Comparison of ENCODE assay signal across 23 cellular contexts in the genomic region with DNA sequence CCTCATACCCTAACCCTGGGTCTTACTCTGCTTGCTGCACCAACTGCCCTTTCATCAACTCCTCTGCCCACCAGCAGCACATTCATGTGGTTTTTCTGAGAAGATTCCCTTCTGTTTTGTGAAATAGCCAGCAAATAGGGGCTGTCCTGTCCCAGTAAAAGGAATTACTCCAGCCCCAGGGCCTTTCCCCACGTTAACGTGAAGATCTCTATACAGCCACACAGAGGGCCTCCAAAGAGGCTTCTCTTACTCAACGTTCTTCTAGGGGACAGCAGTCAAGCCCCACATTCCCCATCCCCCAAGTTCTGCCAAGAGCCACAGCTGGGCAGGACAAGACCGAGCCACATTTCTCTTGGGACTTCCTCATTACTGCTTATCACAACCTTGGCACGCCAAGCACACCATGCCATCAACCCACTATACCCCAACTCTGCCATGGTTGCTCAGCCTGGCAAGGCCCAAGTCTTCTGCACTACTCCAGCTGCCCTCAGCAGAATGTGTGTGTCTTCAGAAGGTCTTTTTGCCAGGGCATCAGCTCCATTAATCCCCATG. TPM values are rescaled to one million over a fixed set of nuclear protein-coding genes. Genes with fewer than 3 reads are reported as not detected.
A peak's percentile ranks its signal among the peaks of the same experiment; 100 is the strongest.
DNase-seq lines count a peak whose midpoint lies in the region; ATAC-seq and TF ChIP-seq lines count a peak whose summit lies in the region.
"Had no signal": no experiment of that assay in that cellular context is flagged by ENCODE, and none has a peak within 500 bp of the region (broad histone marks: within the 10 kb centered on the region; RNA-seq: fewer than 3 reads in every experiment).

No MANE protein-coding gene starts in this region.

- ATAC-seq in heart left ventricle (no peak), left ventricle myocardium superior (no peak), body of pancreas (no peak), GM18519 (IDR thresholded peaks at IDR 0.05; ENCODE audit: low FRiP score, unreplicated experiment) (no peak)
- ATAC-seq: CD8-positive, alpha-beta T cell; effector memory CD8-positive, alpha-beta T cell; HCT116 had no signal

- intact Hi-C loops in heart left ventricle (cut with DNase I), result loop anchor here in 2 of 10 donors (5.0 to 10.0 kb wide), 2 partner anchors 68 to 71 kb away; no protein-coding TSS in a partner anchor
- intact Hi-C loops in left ventricle myocardium superior (cut with micrococcal nuclease), result no loop called here
- intact Hi-C loops in body of pancreas (cut with DNase I), result no loop called here
- intact Hi-C loops in uterus (cut with DNase I; ENCODE audit: low total_unique reads), result no loop called here

- TF ChIP-seq POLR2A in heart left ventricle (IDR thresholded peaks at IDR 0.05) (no peak), body of pancreas (IDR thresholded peaks at IDR 0.05) (no peak), uterus (IDR thresholded peaks at IDR 0.05) (no peak)

- H3K27ac Mint-ChIP-seq in neural crest cell (ENCODE audit: unreplicated experiment), result peak overlapping the region; percentile 75
- H3K27ac Mint-ChIP-seq: activated T-helper 2 cell treated with anti-CD3 and anti-CD28 coated beads, Interferon-gamma antibody, Interleukin-2, Interleukin-4, amounts not matched to agents 10 μg/mL and 5 μg/mL and 100 μg/mL, durations not matched to agents 14 hours and 24 hours and 36 hours; CD8-positive, alpha-beta T cell; effector memory CD8-positive, alpha-beta T cell; T-helper 1 cell treated with Interleukin-12 subunit alpha and Interleukin-12 subunit beta and Interleukin-4 antibody, amounts not matched to agents 30 μg/mL and 1 μg/mL, for 36 hours had no signal

- DNase-seq in heart left ventricle, result no peak
- DNase-seq in left ventricle myocardium superior, result no peak
- DNase-seq in body of pancreas, result no peak
- no peak for DNase-seq in neural crest cell (ENCODE audit: low read depth, low spot score)
- DNase-seq in uterus, result no peak
- DNase-seq in HPDE6-E6E7 (ENCODE audit: extremely low spot score), result no peak
- DNase-seq in NCI-H2196 treated with DMSO at 0.1 percent for 48 hours (lab: John Stamatoyannopoulos, UW; ENCODE audit: unreplicated experiment), result no peak
- DNase-seq: CD8-positive, alpha-beta T cell; central memory CD4-positive, alpha-beta T cell; DMS79 treated with DMSO at 0.1 percent for 48 hours; effector memory CD8-positive, alpha-beta T cell; left cardiac atrium; NCI-H1417; NCI-H2171 treated with DMSO at 0.1 percent for 48 hours; NCI-H748 treated with DMSO at 0.1 percent for 48 hours; spleen; transverse colon had no signal

- WGBS in heart left ventricle, 4 donors, result 75 to 80% (median 76%) methylated on average over 5 of the region's 5 CpGs
- 61 to 83% methylated on average over 5 of the region's 5 CpGs for WGBS in body of pancreas, 2 donors

- H3K4me3 ChIP-seq in heart left ventricle (no peak overlapping the region), body of pancreas (no peak overlapping the region), uterus (no peak overlapping the region)
- H3K4me3 ChIP-seq: transverse colon had no signal

- H3K9me3 Mint-ChIP-seq in neural crest cell, result no peaks in the 10 kb centered on the region
- H3K9me3 Mint-ChIP-seq: activated T-helper 2 cell treated with anti-CD3 and anti-CD28 coated beads, Interferon-gamma antibody, Interleukin-2, Interleukin-4, amounts not matched to agents 10 μg/mL and 5 μg/mL and 100 μg/mL, durations not matched to agents 14 hours and 24 hours and 36 hours; CD8-positive, alpha-beta T cell; effector memory CD8-positive, alpha-beta T cell; T-helper 1 cell treated with Interleukin-12 subunit alpha and Interleukin-12 subunit beta and Interleukin-4 antibody, amounts not matched to agents 30 μg/mL and 1 μg/mL, for 36 hours had no signal

- H3K27me3 Mint-ChIP-seq in neural crest cell (ENCODE audit: low read depth), result peaks cover 3% of the 10 kb centered on the region

- H3K4me3 Mint-ChIP-seq in neural crest cell, result no peak overlapping the region
- H3K4me3 Mint-ChIP-seq: CD8-positive, alpha-beta T cell; effector memory CD8-positive, alpha-beta T cell; T-helper 1 cell treated with Interleukin-12 subunit alpha and Interleukin-12 subunit beta and Interleukin-4 antibody, amounts not matched to agents 30 μg/mL and 1 μg/mL, for 36 hours had no signal

- H3K4me1 ChIP-seq in heart left ventricle (peaks cover 6 to 83% (median 73%) of the 10 kb centered on the region in 12 donors), body of pancreas (peaks cover 60% of the 10 kb centered on the region), uterus (peaks cover 7 to 9% of the 10 kb centered on the region in 2 donors)

- peaks cover 13% of the 10 kb centered on the region for H3K4me1 Mint-ChIP-seq in neural crest cell

- H3K9me3 ChIP-seq in heart left ventricle, result no peaks in the 10 kb centered on the region
- H3K9me3 ChIP-seq in body of pancreas, result no peaks in the 10 kb centered on the region
- H3K9me3 ChIP-seq in uterus, result no peaks in the 10 kb centered on the region
- H3K9me3 ChIP-seq: spleen, transverse colon had no signal

- no peaks in the 10 kb centered on the region for H3K36me3 ChIP-seq in heart left ventricle
- H3K36me3 ChIP-seq in body of pancreas (replicated peaks in 1 of 2; ENCODE audit: insufficient read depth in 1 of 2, low read depth in 2 of 2), result no peaks in the 10 kb centered on the region
- H3K36me3 ChIP-seq in uterus, result no peaks in the 10 kb centered on the region
- H3K36me3 ChIP-seq: spleen, transverse colon had no signal

- H3K27ac ChIP-seq in heart left ventricle (peak overlapping the region in 11 of 12 donors; percentile 61 to 87 (median 83)), body of pancreas (peak overlapping the region in 3 of 4 donors; percentile 59 to 82 (median 64)), uterus (peak overlapping the region; percentile 71 to 78)

- TF ChIP-seq CTCF in heart left ventricle (IDR thresholded peaks at IDR 0.05), result no peak
- no peak for TF ChIP-seq CTCF in body of pancreas (IDR thresholded peaks at IDR 0.05)
- TF ChIP-seq CTCF in neural crest cell (conservative IDR thresholded peaks at IDR 0.05), result no peak
- no peak for TF ChIP-seq CTCF in uterus (IDR thresholded peaks at IDR 0.05)

- no peaks in the 10 kb centered on the region for H3K27me3 ChIP-seq in heart left ventricle
- H3K27me3 ChIP-seq in body of pancreas, result no peaks in the 10 kb centered on the region
- H3K27me3 ChIP-seq in uterus, result no peaks in the 10 kb centered on the region
- H3K27me3 ChIP-seq: spleen, transverse colon had no signal

- no peaks in the 10 kb centered on the region for H3K36me3 Mint-ChIP-seq in neural crest cell (ENCODE audit: low read depth)
- H3K36me3 Mint-ChIP-seq: CD8-positive, alpha-beta T cell had no signal

RNA-seq across cellular contexts. Expression of a gene that starts 18.7 kb away (rescaled TPM):
- total RNA-seq in heart left ventricle (100 to 1,000 TPM in 2 of 9 donors, 10 to 100 TPM in 7; 11.8 to 512 (median 43.9) TPM), left ventricle myocardium superior (22.3 TPM), body of pancreas (10 to 100 TPM; 34.0 to 49.8 TPM), neural crest cell (3.5 and 3.9 TPM in 2 replicates), uterus (10 to 100 TPM in 2 of 4 donors, 1 to 10 TPM in 1, under 1 TPM in 1; 0.77 to 30.3 (median 8.9) TPM)
- polyA plus RNA-seq in heart left ventricle, result 10 to 100 TPM; 26.9 to 72.0 TPM
- total RNA-seq: activated CD8-positive, alpha-beta memory T cell treated with anti-CD3 and anti-CD28 coated beads for 36 hours; activated T-helper 2 cell treated with anti-CD3 and anti-CD28 coated beads, Interferon-gamma antibody, Interleukin-2, Interleukin-4, amounts not matched to agents 10 μg/mL and 5 μg/mL and 100 μg/mL, durations not matched to agents 14 hours and 24 hours and 36 hours; CD8-positive, alpha-beta T cell had no signal

RNA-seq across cellular contexts. Expression of a gene that starts 33.6 kb away (rescaled TPM):
- total RNA-seq in heart left ventricle (1 to 10 TPM in 1 of 9 donors, not detected in 8; 3.4 TPM), left ventricle myocardium superior (not detected), body of pancreas (not detected), neural crest cell (not detected in 2 replicates), uterus (not detected)
- under 1 TPM in 1 of 2 donors, not detected in 1; 0.36 TPM for polyA plus RNA-seq in heart left ventricle
- total RNA-seq: activated CD8-positive, alpha-beta memory T cell treated with anti-CD3 and anti-CD28 coated beads for 36 hours; activated T-helper 2 cell treated with anti-CD3 and anti-CD28 coated beads, Interferon-gamma antibody, Interleukin-2, Interleukin-4, amounts not matched to agents 10 μg/mL and 5 μg/mL and 100 μg/mL, durations not matched to agents 14 hours and 24 hours and 36 hours; CD8-positive, alpha-beta T cell; left cardiac atrium; osteocyte; spleen; transverse colon had no signal
- polyA plus RNA-seq: spleen had no signal

RNA-seq across cellular contexts. Expression of a gene that starts 49.1 kb away (rescaled TPM):
- total RNA-seq in heart left ventricle, result 10 to 100 TPM in 3 of 9 donors, 1 to 10 TPM in 4, under 1 TPM in 2; 0.23 to 43.1 (median 2.4) TPM
- polyA plus RNA-seq in heart left ventricle, result 1 to 10 TPM; 2.0 to 3.0 TPM
- total RNA-seq in left ventricle myocardium superior, result 5.4 TPM
- not detected for total RNA-seq in body of pancreas
- not detected in 2 replicates for total RNA-seq in neural crest cell
- 1 to 10 TPM in 1 of 4 donors, not detected in 3; 4.9 TPM for total RNA-seq in uterus
- total RNA-seq: activated CD8-positive, alpha-beta memory T cell treated with anti-CD3 and anti-CD28 coated beads for 36 hours; activated T-helper 2 cell treated with anti-CD3 and anti-CD28 coated beads, Interferon-gamma antibody, Interleukin-2, Interleukin-4, amounts not matched to agents 10 μg/mL and 5 μg/mL and 100 μg/mL, durations not matched to agents 14 hours and 24 hours and 36 hours; CD8-positive, alpha-beta T cell; osteocyte had no signal
